1 cellular context compared by ENCODE assay signal in the genomic region with DNA sequence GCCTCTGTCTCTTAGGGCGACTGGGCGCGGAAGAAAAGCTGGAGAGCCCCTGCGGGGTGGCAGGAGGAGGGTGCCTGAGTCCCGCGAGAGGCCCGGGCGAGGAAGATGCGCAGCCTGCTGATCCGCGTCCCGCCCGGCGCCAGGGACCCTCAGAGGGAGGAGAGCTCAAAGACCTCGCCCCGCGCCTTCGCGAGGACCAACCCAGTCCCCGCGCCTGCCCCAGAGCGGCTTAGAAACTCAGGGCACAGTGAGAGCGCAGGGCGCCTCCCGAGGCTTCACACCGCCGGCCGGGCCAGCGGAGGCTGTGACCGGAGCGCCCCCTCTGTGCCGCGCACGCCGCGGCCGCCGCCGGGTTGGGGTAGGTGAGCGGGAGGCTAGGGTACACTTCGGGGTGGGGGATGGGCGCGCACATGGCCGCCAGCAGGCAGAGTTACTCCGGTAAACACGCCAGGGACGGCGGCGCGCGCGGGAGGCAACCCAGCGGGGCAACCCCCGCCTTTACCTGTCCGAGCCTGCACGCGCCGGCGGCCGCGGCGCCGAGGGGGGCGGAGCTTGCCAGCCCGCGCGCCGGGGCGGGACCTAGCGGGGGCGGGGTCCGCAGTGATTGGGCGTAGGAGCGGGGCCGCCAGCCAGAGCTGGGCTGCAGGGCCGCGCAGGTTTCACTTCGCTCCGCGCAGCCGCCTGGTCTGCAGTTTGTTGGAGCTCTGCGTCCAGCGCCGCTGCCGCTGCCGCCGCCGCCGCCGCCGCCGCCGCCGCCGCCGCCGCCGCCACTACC.
TF ChIP-seq lines count a peak whose summit lies in the region.

A gene with protein sequence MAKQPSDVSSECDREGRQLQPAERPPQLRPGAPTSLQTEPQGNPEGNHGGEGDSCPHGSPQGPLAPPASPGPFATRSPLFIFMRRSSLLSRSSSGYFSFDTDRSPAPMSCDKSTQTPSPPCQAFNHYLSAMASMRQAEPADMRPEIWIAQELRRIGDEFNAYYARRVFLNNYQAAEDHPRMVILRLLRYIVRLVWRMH (plus strand): TSS at position 662 of the 775 bp plus-strand sequence. CDS start 2,832 bp downstream, outside the sequence.

TF ChIP-seq in WTC11, 78 proteins besides CTCF, POLR2A, EP300 and RAD21 (continued from another document):
- TF ChIP-seq, protein P1, sequence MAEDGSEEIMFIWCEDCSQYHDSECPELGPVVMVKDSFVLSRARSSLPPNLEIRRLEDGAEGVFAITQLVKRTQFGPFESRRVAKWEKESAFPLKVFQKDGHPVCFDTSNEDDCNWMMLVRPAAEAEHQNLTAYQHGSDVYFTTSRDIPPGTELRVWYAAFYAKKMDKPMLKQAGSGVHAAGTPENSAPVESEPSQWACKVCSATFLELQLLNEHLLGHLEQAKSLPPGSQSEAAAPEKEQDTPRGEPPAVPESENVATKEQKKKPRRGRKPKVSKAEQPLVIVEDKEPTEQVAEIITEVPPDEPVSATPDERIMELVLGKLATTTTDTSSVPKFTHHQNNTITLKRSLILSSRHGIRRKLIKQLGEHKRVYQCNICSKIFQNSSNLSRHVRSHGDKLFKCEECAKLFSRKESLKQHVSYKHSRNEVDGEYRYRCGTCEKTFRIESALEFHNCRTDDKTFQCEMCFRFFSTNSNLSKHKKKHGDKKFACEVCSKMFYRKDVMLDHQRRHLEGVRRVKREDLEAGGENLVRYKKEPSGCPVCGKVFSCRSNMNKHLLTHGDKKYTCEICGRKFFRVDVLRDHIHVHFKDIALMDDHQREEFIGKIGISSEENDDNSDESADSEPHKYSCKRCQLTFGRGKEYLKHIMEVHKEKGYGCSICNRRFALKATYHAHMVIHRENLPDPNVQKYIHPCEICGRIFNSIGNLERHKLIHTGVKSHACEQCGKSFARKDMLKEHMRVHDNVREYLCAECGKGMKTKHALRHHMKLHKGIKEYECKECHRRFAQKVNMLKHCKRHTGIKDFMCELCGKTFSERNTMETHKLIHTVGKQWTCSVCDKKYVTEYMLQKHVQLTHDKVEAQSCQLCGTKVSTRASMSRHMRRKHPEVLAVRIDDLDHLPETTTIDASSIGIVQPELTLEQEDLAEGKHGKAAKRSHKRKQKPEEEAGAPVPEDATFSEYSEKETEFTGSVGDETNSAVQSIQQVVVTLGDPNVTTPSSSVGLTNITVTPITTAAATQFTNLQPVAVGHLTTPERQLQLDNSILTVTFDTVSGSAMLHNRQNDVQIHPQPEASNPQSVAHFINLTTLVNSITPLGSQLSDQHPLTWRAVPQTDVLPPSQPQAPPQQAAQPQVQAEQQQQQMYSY (CRISPR knock-in tag; IDR thresholded peaks at IDR 0.05): no peak
- TF ChIP-seq, protein P2, sequence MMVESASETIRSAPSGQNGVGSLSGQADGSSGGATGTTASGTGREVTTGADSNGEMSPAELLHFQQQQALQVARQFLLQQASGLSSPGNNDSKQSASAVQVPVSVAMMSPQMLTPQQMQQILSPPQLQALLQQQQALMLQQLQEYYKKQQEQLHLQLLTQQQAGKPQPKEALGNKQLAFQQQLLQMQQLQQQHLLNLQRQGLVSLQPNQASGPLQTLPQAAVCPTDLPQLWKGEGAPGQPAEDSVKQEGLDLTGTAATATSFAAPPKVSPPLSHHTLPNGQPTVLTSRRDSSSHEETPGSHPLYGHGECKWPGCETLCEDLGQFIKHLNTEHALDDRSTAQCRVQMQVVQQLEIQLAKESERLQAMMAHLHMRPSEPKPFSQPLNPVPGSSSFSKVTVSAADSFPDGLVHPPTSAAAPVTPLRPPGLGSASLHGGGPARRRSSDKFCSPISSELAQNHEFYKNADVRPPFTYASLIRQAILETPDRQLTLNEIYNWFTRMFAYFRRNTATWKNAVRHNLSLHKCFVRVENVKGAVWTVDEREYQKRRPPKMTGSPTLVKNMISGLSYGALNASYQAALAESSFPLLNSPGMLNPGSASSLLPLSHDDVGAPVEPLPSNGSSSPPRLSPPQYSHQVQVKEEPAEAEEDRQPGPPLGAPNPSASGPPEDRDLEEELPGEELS (CRISPR knock-in tag; IDR thresholded peaks at IDR 0.05): peak; percentile 75
- no peak for TF ChIP-seq NFATC4 (CRISPR knock-in tag; IDR thresholded peaks at IDR 0.05)
- no peak for TF ChIP-seq HMGA2 (CRISPR knock-in tag; IDR thresholded peaks at IDR 0.05)
- no peak for TF ChIP-seq NR2C2 (CRISPR knock-in tag; IDR thresholded peaks at IDR 0.05)
- TF ChIP-seq, protein P3, sequence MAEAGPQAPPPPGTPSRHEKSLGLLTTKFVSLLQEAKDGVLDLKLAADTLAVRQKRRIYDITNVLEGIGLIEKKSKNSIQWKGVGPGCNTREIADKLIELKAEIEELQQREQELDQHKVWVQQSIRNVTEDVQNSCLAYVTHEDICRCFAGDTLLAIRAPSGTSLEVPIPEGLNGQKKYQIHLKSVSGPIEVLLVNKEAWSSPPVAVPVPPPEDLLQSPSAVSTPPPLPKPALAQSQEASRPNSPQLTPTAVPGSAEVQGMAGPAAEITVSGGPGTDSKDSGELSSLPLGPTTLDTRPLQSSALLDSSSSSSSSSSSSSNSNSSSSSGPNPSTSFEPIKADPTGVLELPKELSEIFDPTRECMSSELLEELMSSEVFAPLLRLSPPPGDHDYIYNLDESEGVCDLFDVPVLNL (CRISPR knock-in tag; IDR thresholded peaks at IDR 0.05; ENCODE audit: borderline replicate concordance, low read depth): no peak
- TF ChIP-seq ZNF263 (CRISPR knock-in tag; IDR thresholded peaks at IDR 0.05; ENCODE audit: low read depth): peak; percentile 53; the same call in 1 of the 2 replicates
- no peak for TF ChIP-seq ZNF219 (CRISPR knock-in tag; IDR thresholded peaks at IDR 0.05; ENCODE audit: borderline replicate concordance)
- no peak for TF ChIP-seq NFE2L1 (CRISPR knock-in tag; IDR thresholded peaks at IDR 0.05)
- TF ChIP-seq, protein P4, sequence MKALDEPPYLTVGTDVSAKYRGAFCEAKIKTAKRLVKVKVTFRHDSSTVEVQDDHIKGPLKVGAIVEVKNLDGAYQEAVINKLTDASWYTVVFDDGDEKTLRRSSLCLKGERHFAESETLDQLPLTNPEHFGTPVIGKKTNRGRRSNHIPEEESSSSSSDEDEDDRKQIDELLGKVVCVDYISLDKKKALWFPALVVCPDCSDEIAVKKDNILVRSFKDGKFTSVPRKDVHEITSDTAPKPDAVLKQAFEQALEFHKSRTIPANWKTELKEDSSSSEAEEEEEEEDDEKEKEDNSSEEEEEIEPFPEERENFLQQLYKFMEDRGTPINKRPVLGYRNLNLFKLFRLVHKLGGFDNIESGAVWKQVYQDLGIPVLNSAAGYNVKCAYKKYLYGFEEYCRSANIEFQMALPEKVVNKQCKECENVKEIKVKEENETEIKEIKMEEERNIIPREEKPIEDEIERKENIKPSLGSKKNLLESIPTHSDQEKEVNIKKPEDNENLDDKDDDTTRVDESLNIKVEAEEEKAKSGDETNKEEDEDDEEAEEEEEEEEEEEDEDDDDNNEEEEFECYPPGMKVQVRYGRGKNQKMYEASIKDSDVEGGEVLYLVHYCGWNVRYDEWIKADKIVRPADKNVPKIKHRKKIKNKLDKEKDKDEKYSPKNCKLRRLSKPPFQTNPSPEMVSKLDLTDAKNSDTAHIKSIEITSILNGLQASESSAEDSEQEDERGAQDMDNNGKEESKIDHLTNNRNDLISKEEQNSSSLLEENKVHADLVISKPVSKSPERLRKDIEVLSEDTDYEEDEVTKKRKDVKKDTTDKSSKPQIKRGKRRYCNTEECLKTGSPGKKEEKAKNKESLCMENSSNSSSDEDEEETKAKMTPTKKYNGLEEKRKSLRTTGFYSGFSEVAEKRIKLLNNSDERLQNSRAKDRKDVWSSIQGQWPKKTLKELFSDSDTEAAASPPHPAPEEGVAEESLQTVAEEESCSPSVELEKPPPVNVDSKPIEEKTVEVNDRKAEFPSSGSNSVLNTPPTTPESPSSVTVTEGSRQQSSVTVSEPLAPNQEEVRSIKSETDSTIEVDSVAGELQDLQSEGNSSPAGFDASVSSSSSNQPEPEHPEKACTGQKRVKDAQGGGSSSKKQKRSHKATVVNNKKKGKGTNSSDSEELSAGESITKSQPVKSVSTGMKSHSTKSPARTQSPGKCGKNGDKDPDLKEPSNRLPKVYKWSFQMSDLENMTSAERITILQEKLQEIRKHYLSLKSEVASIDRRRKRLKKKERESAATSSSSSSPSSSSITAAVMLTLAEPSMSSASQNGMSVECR (CRISPR knock-in tag; IDR thresholded peaks at IDR 0.05; ENCODE audit: borderline replicate concordance): no peak; the same call in 1 of the 2 replicates
- TF ChIP-seq ELF4 (CRISPR knock-in tag; IDR thresholded peaks at IDR 0.05; ENCODE audit: low read depth): peak; percentile 47; the same call in 1 of the 2 replicates
- TF ChIP-seq, protein P5, sequence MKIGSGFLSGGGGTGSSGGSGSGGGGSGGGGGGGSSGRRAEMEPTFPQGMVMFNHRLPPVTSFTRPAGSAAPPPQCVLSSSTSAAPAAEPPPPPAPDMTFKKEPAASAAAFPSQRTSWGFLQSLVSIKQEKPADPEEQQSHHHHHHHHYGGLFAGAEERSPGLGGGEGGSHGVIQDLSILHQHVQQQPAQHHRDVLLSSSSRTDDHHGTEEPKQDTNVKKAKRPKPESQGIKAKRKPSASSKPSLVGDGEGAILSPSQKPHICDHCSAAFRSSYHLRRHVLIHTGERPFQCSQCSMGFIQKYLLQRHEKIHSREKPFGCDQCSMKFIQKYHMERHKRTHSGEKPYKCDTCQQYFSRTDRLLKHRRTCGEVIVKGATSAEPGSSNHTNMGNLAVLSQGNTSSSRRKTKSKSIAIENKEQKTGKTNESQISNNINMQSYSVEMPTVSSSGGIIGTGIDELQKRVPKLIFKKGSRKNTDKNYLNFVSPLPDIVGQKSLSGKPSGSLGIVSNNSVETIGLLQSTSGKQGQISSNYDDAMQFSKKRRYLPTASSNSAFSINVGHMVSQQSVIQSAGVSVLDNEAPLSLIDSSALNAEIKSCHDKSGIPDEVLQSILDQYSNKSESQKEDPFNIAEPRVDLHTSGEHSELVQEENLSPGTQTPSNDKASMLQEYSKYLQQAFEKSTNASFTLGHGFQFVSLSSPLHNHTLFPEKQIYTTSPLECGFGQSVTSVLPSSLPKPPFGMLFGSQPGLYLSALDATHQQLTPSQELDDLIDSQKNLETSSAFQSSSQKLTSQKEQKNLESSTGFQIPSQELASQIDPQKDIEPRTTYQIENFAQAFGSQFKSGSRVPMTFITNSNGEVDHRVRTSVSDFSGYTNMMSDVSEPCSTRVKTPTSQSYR (CRISPR knock-in tag; IDR thresholded peaks at IDR 0.05): peak; percentile 76; the same call in 1 of the 2 replicates
- TF ChIP-seq ZNF423 (CRISPR knock-in tag; IDR thresholded peaks at IDR 0.05): no peak
- TF ChIP-seq ESRRA (CRISPR knock-in tag; IDR thresholded peaks at IDR 0.05; ENCODE audit: borderline replicate concordance): peak; percentile 37
- peak; percentile 55 for TF ChIP-seq ETV6 (CRISPR knock-in tag; IDR thresholded peaks at IDR 0.05)
- TF ChIP-seq, protein P6, sequence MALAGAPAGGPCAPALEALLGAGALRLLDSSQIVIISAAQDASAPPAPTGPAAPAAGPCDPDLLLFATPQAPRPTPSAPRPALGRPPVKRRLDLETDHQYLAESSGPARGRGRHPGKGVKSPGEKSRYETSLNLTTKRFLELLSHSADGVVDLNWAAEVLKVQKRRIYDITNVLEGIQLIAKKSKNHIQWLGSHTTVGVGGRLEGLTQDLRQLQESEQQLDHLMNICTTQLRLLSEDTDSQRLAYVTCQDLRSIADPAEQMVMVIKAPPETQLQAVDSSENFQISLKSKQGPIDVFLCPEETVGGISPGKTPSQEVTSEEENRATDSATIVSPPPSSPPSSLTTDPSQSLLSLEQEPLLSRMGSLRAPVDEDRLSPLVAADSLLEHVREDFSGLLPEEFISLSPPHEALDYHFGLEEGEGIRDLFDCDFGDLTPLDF (CRISPR knock-in tag; IDR thresholded peaks at IDR 0.05): peak; percentile 68; the same call in 1 of the 2 replicates
- peak; percentile 84 for TF ChIP-seq GABPB1 (CRISPR knock-in tag; IDR thresholded peaks at IDR 0.05)
- TF ChIP-seq, protein P7, sequence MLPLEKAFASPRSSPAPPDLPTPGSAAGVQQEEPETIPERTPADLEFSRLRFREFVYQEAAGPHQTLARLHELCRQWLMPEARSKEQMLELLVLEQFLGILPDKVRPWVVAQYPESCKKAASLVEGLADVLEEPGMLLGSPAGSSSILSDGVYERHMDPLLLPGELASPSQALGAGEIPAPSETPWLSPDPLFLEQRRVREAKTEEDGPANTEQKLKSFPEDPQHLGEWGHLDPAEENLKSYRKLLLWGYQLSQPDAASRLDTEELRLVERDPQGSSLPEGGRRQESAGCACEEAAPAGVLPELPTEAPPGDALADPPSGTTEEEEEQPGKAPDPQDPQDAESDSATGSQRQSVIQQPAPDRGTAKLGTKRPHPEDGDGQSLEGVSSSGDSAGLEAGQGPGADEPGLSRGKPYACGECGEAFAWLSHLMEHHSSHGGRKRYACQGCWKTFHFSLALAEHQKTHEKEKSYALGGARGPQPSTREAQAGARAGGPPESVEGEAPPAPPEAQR (CRISPR knock-in tag; IDR thresholded peaks at IDR 0.05): no peak
- no peak for TF ChIP-seq NR1H2 (CRISPR knock-in tag; IDR thresholded peaks at IDR 0.05)
- TF ChIP-seq, protein P8, sequence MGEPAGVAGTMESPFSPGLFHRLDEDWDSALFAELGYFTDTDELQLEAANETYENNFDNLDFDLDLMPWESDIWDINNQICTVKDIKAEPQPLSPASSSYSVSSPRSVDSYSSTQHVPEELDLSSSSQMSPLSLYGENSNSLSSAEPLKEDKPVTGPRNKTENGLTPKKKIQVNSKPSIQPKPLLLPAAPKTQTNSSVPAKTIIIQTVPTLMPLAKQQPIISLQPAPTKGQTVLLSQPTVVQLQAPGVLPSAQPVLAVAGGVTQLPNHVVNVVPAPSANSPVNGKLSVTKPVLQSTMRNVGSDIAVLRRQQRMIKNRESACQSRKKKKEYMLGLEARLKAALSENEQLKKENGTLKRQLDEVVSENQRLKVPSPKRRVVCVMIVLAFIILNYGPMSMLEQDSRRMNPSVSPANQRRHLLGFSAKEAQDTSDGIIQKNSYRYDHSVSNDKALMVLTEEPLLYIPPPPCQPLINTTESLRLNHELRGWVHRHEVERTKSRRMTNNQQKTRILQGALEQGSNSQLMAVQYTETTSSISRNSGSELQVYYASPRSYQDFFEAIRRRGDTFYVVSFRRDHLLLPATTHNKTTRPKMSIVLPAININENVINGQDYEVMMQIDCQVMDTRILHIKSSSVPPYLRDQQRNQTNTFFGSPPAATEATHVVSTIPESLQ (CRISPR knock-in tag; IDR thresholded peaks at IDR 0.05): no peak
- peak; percentile 88 for TF ChIP-seq FOXK1 (CRISPR knock-in tag; IDR thresholded peaks at IDR 0.05)
- TF ChIP-seq, protein P9, sequence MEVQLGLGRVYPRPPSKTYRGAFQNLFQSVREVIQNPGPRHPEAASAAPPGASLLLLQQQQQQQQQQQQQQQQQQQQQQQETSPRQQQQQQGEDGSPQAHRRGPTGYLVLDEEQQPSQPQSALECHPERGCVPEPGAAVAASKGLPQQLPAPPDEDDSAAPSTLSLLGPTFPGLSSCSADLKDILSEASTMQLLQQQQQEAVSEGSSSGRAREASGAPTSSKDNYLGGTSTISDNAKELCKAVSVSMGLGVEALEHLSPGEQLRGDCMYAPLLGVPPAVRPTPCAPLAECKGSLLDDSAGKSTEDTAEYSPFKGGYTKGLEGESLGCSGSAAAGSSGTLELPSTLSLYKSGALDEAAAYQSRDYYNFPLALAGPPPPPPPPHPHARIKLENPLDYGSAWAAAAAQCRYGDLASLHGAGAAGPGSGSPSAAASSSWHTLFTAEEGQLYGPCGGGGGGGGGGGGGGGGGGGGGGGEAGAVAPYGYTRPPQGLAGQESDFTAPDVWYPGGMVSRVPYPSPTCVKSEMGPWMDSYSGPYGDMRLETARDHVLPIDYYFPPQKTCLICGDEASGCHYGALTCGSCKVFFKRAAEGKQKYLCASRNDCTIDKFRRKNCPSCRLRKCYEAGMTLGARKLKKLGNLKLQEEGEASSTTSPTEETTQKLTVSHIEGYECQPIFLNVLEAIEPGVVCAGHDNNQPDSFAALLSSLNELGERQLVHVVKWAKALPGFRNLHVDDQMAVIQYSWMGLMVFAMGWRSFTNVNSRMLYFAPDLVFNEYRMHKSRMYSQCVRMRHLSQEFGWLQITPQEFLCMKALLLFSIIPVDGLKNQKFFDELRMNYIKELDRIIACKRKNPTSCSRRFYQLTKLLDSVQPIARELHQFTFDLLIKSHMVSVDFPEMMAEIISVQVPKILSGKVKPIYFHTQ (CRISPR knock-in tag; IDR thresholded peaks at IDR 0.05): no peak
- peak; percentile 61; the same call in 1 of the 2 replicates for TF ChIP-seq TP53 (CRISPR knock-in tag; IDR thresholded peaks at IDR 0.05)
- TF ChIP-seq KAT7 (CRISPR knock-in tag; IDR thresholded peaks at IDR 0.05; ENCODE audit: borderline replicate concordance): 0 out of 2 replicates have a peak, but pooled peaks have one; percentile 70
